In the genomic region with DNA sequence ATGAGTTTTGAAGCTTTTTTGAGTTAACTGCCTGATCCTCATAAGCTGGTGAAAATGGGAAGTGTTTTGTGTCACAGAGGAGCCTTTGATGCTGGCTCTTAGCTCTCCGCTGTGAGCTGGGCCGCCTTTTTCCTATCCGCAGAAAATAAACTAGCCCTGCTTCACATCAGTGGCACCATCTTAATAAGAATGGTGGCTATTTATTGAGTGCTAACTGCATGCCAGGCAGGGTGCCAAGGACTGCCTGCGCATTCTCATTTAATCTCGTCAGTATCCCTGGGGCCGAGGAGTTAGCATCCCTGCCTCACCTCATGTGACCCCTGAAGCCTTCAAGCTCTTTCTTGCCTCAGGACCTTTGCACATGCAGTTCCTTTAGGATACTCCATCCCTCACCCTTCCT, we compare ENCODE assay signal across 30 cellular contexts.
"Had no signal": no experiment of that assay in that cellular context is flagged by ENCODE, and none has a peak within 500 bp of the region (broad histone marks: within the 10 kb centered on the region; RNA-seq: fewer than 3 reads in every experiment).

No MANE protein-coding gene starts in this region.

- H3K4me2 ChIP-seq: SK-N-SH had no signal

- DNase-seq: activated CD4-positive, alpha-beta T cell treated with anti-CD3 and anti-CD28 coated beads, Interleukin-2, amount 10 ng/mL, durations not matched to agents 24 days and 14 days; activated CD4-positive, alpha-beta T cell treated with anti-CD3 and anti-CD28 coated beads, Interleukin-2, amount 50 U/mL, for 4 hours; activated CD8-positive, alpha-beta T cell treated with anti-CD3 and anti-CD28 coated beads for 36 hours; activated effector memory CD4-positive, alpha-beta T cell treated with anti-CD3 and anti-CD28 coated beads, Interleukin-2, amount 50 U/mL, for 16 hours; activated naive CD4-positive, alpha-beta T cell; activated naive CD4-positive, alpha-beta T cell treated with anti-CD3 and anti-CD28 coated beads, Interleukin-2, amount 50 U/mL, for 16 hours; activated naive CD8-positive, alpha-beta T cell treated with anti-CD3 and anti-CD28 coated beads for 36 hours; activated T-cell treated with anti-CD3 and anti-CD28 coated beads, Interleukin-2, amount 50 U/mL, for 1 hour; activated T-cell treated with anti-CD3 and anti-CD28 coated beads, Interleukin-2, amount 50 U/mL, for 72 hours; amniotic stem cell; brain microvascular endothelial cell; Kasumi-1; KG1; MG63; NCI-H1048; NCI-H1105 treated with DMSO at 0.1 percent for 48 hours; NCI-H1436 treated with DMSO at 0.1 percent for 48 hours; NCI-H1694 treated with DMSO at 0.1 percent for 48 hours; NCI-H2029; NCI-H345; NCI-H524 treated with DMSO at 0.1 percent for 48 hours; NK-92 treated with Interleukin-12 subunit alpha and Interleukin-12 subunit beta, amount 100 ng/mL, for 24 hours; PC-3; Peyer's patch; RPMI8226; SHP77 treated with DMSO at 0.1 percent for 48 hours; SK-N-SH had no signal

- H3K4me1 ChIP-seq: Peyer's patch, SJSA1 had no signal

- H3K27ac ChIP-seq: brain microvascular endothelial cell, Peyer's patch, SJSA1 had no signal

- ATAC-seq: activated CD8-positive, alpha-beta T cell treated with anti-CD3 and anti-CD28 coated beads for 36 hours; activated T-cell treated with anti-CD3 and anti-CD28 coated beads, Interleukin-2, amount 50 U/mL, for 72 hours; activated T-helper 17 cell treated with anti-CD3 and anti-CD28 coated beads, Interleukin-2, amount 50 U/mL, for 72 hours; PC-3 had no signal

- H3K9ac ChIP-seq: SK-N-SH had no signal

- FAIRE-seq: TTC549 had no signal

- H3K27me3 ChIP-seq: brain microvascular endothelial cell, MG63, Peyer's patch, SJSA1 had no signal

- H3K4me3 ChIP-seq: MG63, Peyer's patch, SJSA1 had no signal

- H3K9me3 ChIP-seq: MG63, Peyer's patch, SJSA1, SK-N-SH had no signal

- H3K36me3 ChIP-seq: brain microvascular endothelial cell, MG63, Peyer's patch, SJSA1 had no signal
